Comparison of ENCODE assay signal across 8 cellular contexts in genomic region chr15:73081321-73081958, GRCh38. TPM values are rescaled to one million over a fixed set of nuclear protein-coding genes. Genes with fewer than 3 reads are reported as not detected.
DNase-seq lines count a peak whose midpoint lies in the region; ATAC-seq and TF ChIP-seq lines count a peak whose summit lies in the region.

No MANE protein-coding gene starts in this region.

- no peaks in the 10 kb centered on the region for H4K20me1 ChIP-seq in mammary epithelial cell (ENCODE audit: insufficient read depth, low read length)

- TF ChIP-seq POLR2A in uterus (IDR thresholded peaks at IDR 0.05) = no peak

- no peaks in the 10 kb centered on the region for H3K27me3 ChIP-seq in mammary epithelial cell (ENCODE audit: insufficient read depth, low read length)
- H3K27me3 ChIP-seq in left lung = no peaks in the 10 kb centered on the region
- H3K27me3 ChIP-seq in uterus = no peaks in the 10 kb centered on the region

- H3K79me2 ChIP-seq in mammary epithelial cell (ENCODE audit: insufficient read depth, low read length) = peaks cover 3% of the 10 kb centered on the region

- in situ Hi-C loops in mammary epithelial cell (cut with MboI; ENCODE audit: low sequenced_read_pairs in 2 of 2) = loop anchor here in 1 of 2 donors (5.0 kb wide), 1 partner anchor 299 kb away; the partner anchor contains the start of gene ADPGK

- no peak overlapping the region for H3K9ac ChIP-seq in mammary epithelial cell (ENCODE audit: insufficient read depth, low read length)

- no TSS peak for BruUV-seq in mammary epithelial cell (replicated peaks; lab: Mats Ljungman, UMichigan)

- H3K4me3 ChIP-seq in mammary epithelial cell (replicated peaks in 1 of 3; ENCODE audit: insufficient read depth in 1 of 3, low read depth in 2 of 3, low read length in 3 of 3) (no peak overlapping the region), left lung (no peak overlapping the region), uterus (no peak overlapping the region)

- H3K36me3 ChIP-seq in mammary epithelial cell (ENCODE audit: insufficient read depth, low read length) = no peaks in the 10 kb centered on the region
- H3K36me3 ChIP-seq in left lung = no peaks in the 10 kb centered on the region
- no peaks in the 10 kb centered on the region for H3K36me3 ChIP-seq in uterus

- H3K4me2 ChIP-seq in mammary epithelial cell (ENCODE audit: insufficient read depth, low read depth, low read length) = no peak overlapping the region

- H2AFZ ChIP-seq in mammary epithelial cell (ENCODE audit: low read depth, low read length) = no peak overlapping the region

- intact Hi-C loops in mammary epithelial cell (cut with micrococcal nuclease) (loop anchor here (1.0 to 5.0 kb wide), 7 partner anchors 29 to 481 kb away; partner anchors contain the start of gene NEO1), left lung (cut with DNase I) (loop anchor here in 1 of 2 donors (10.0 kb wide), 1 partner anchor 287 kb away; no protein-coding TSS in a partner anchor), uterus (cut with DNase I; ENCODE audit: low total_unique reads) (no loop called here)

- CTCF ChIA-PET in mammary epithelial cell (lab: Charles Lee; ENCODE audit: low non-redundant PET) = interaction anchor here (0.6 to 0.7 kb wide), 2 partner anchors 347 to 858 kb away, joined by 6 to 7 read pairs; no protein-coding TSS in a partner anchor

- TF ChIP-seq CTCF in GM12874 (IDR thresholded peaks at IDR 0.05; ENCODE audit: insufficient read depth, low read depth, low read length) = 0 out of 2 replicates have a peak, but pooled peaks have one; percentile 13
- TF ChIP-seq CTCF in mammary epithelial cell (conservative IDR thresholded peaks at IDR 0.05 in 1 of 2, IDR thresholded peaks at IDR 0.05 in 1 of 2; ENCODE audit: extremely low read depth in 1 of 2, insufficient read depth in 1 of 2, low read depth in 1 of 2, low read length in 2 of 2) = peak; percentile 56 to 65
- peak; percentile 30 to 52 for TF ChIP-seq CTCF in left lung (IDR thresholded peaks at IDR 0.05)
- peak; percentile 67 to 79 (median 68) for TF ChIP-seq CTCF in uterus (IDR thresholded peaks at IDR 0.05)

- no peaks in the 10 kb centered on the region for H3K9me3 ChIP-seq in mammary epithelial cell (replicated peaks; ENCODE audit: insufficient read depth, low read length)
- no peaks in the 10 kb centered on the region for H3K9me3 ChIP-seq in left lung
- H3K9me3 ChIP-seq in uterus = no peaks in the 10 kb centered on the region

- ATAC-seq in left lung = peak; percentile 72
- ATAC-seq in HG02870 (IDR thresholded peaks at IDR 0.05; ENCODE audit: unreplicated experiment) = no peak
- no peak for ATAC-seq in HG03442 (IDR thresholded peaks at IDR 0.05; ENCODE audit: unreplicated experiment)

- H3K4me1 ChIP-seq in mammary epithelial cell (ENCODE audit: insufficient read depth, low read length) (peaks cover 10% of the 10 kb centered on the region), left lung (peaks cover 8 to 25% of the 10 kb centered on the region in 2 donors), uterus (peaks cover 0 to 5% of the 10 kb centered on the region in 2 donors)

- 0% methylated on average over 2 of the region's 3 CpGs for WGBS in mammary epithelial cell (ENCODE audit: low coverage, missing lambda C conversion rate)

- dilution Hi-C loops in mammary epithelial cell (cut with HindIII; ENCODE audit: low sequenced_read_pairs) = loop anchor here (25.0 kb wide), 1 partner anchor 269 kb away; no protein-coding TSS in a partner anchor

- DNase-seq in Ammon's horn (ENCODE audit: low spot score) (peak; percentile 82), NCI-H446 treated with DMSO at 0.1 percent for 48 hours (lab: John Stamatoyannopoulos, UW) (peak; percentile 61), mammary epithelial cell (peak; percentile 30), left lung (no peak), uterus (peak in 1 of 2 donors; percentile 34)

- no peak overlapping the region for H3K27ac ChIP-seq in mammary epithelial cell (ENCODE audit: insufficient read depth, low read depth, low read length)
- no peak overlapping the region for H3K27ac ChIP-seq in left lung
- H3K27ac ChIP-seq in uterus = no peak overlapping the region

RNA-seq across cellular contexts. Expression of gene NEO1, which starts 29.2 kb away (rescaled TPM):
- total RNA-seq in mammary epithelial cell (10 to 100 TPM; 17.0 to 23.3 TPM), left lung (10 to 100 TPM; 30.1 to 48.4 TPM), uterus (10 to 100 TPM; 11.5 to 80.3 (median 36.1) TPM)
- polyA plus RNA-seq in mammary epithelial cell = 9.7 TPM
- 35.4 TPM for polyA minus RNA-seq in mammary epithelial cell

Comparison
In these comparisons a context has a peak if more than half of its experiments do, and no peak if none do; other contexts are left out.
1. DNase-seq: peak in Ammon's horn (single experiment), NCI-H446 treated with DMSO at 0.1 percent for 48 hours (single experiment) and mammary epithelial cell (single experiment); none in left lung (0 of 2).
2. CTCF ChIP-seq: peak in every context shown above with its lines; median percentile 68 in uterus; 60 in mammary epithelial cell; 41 in left lung; 13 in GM12874.